1 cellular context compared by ENCODE assay signal in the genomic region with DNA sequence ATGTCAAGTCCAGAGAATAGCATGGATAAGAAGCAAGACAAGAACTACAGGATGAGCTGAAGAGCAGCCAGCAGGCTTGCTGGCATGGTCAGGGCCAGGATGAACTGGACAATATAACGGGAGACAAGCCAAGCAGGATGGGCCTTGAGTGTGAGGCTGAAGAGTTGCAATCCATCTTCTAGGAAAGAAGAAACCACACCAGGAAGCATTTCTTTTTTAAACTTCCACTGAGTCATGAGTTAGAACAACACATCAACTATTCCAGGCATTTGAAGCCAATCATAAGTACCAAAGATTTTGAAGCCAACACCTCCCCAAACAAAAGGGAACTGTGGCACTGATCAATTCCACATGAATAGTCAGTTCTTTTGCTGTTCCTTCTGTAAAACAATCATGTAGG.
TF ChIP-seq lines count a peak whose summit lies in the region.

No MANE protein-coding gene starts in this region.

TF ChIP-seq in IMR-90, 13 proteins besides CTCF, POLR2A, EP300 and RAD21:
- TF ChIP-seq RFX5 (IDR thresholded peaks at IDR 0.05; ENCODE audit: low read depth, low read length) (no peak), FOS (IDR thresholded peaks at IDR 0.05; ENCODE audit: low read depth, low read length) (no peak), BHLHE40 (IDR thresholded peaks at IDR 0.05; ENCODE audit: low read depth, low read length) (no peak), MXI1 (IDR thresholded peaks at IDR 0.05; ENCODE audit: borderline replicate concordance, low read depth, low read length) (no peak)
- TF ChIP-seq, protein P1, sequence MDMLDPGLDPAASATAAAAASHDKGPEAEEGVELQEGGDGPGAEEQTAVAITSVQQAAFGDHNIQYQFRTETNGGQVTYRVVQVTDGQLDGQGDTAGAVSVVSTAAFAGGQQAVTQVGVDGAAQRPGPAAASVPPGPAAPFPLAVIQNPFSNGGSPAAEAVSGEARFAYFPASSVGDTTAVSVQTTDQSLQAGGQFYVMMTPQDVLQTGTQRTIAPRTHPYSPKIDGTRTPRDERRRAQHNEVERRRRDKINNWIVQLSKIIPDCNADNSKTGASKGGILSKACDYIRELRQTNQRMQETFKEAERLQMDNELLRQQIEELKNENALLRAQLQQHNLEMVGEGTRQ (IDR thresholded peaks at IDR 0.05; ENCODE audit: low read depth, low read length) = no peak
